21 cellular contexts compared by ENCODE assay signal in the genomic region with DNA sequence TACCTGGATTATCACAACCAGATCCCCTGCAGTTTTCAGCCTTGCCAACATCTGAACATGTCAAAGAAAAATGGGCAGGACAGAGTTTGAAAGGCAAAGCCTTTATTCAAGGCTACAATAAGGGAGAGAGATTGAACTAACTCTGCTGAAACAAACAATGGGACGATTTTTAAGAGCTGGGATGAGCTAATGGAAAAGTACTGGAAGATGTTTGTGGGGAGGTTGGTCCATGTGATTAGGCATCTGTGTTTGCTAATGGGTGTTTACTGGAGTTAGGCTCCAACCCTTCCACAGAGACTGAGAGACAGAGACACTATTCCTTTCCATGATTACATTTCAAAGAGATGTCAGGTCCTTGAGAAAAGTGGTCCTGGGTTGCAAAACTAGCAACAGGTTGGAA. TPM values are rescaled to one million over a fixed set of nuclear protein-coding genes. Genes with fewer than 3 reads are reported as not detected.
A peak's percentile ranks its signal among the peaks of the same experiment; 100 is the strongest.
DNase-seq lines count a peak whose midpoint lies in the region; ATAC-seq, FAIRE-seq and TF ChIP-seq lines count a peak whose summit lies in the region.
"Had no signal": no experiment of that assay in that cellular context is flagged by ENCODE, and none has a peak within 500 bp of the region (broad histone marks: within the 10 kb centered on the region; RNA-seq: fewer than 3 reads in every experiment).

No MANE protein-coding gene starts in this region.

- H3K9ac ChIP-seq in H1 (replicated peaks in 1 of 4; ENCODE audit: extremely low read depth in 1 of 4, low read depth in 3 of 4, low read length in 3 of 4): no peak overlapping the region
- H3K9ac ChIP-seq: BLaER1 treated with 17β-estradiol and CSF1 and Interleukin-3, amounts not matched to agents 10 nM and 100 nM had no signal

- no peaks in the 10 kb centered on the region for H3K79me2 ChIP-seq in H1 (ENCODE audit: control insufficient read depth in 1 of 2, insufficient read depth in 2 of 2, low read length in 2 of 2)

- no peak for TF ChIP-seq RAD21 in H1 (IDR thresholded peaks at IDR 0.05 in 1 of 2, conservative IDR thresholded peaks at IDR 0.05 in 1 of 2; ENCODE audit: low read depth in 2 of 2, low read length in 2 of 2)

- CTCF ChIA-PET in H1 (lab: Charles Lee; ENCODE audit: partially characterized antibody): no interaction called here

- no peak for TF ChIP-seq CTCF in LNCaP clone FGC (IDR thresholded peaks at IDR 0.05; ENCODE audit: control insufficient read depth, extremely low read depth, insufficient read depth)
- TF ChIP-seq CTCF in H1 (IDR thresholded peaks at IDR 0.05; ENCODE audit: control extremely low read depth in 1 of 3, insufficient read depth in 1 of 3, low read depth in 1 of 3, low read length in 3 of 3): no peak

- H2BK15ac ChIP-seq in H1 (ENCODE audit: low read length): no peak overlapping the region

- no peak overlapping the region for H2AK5ac ChIP-seq in H1 (ENCODE audit: low read depth, low read length)

- no peak overlapping the region for H3K4ac ChIP-seq in H1 (replicated peaks; ENCODE audit: insufficient read length, low read depth, low read length)

- no peak overlapping the region for H2BK120ac ChIP-seq in H1 (replicated peaks; ENCODE audit: low read depth, low read length)

- TF ChIP-seq EP300 in H1 (IDR thresholded peaks at IDR 0.05; ENCODE audit: borderline replicate concordance in 1 of 2, low read depth in 2 of 2, low read length in 2 of 2): no peak

- no peaks in the 10 kb centered on the region for H3K36me3 ChIP-seq in H1 (ENCODE audit: control insufficient read depth in 2 of 4, insufficient read depth in 4 of 4, low read length in 3 of 4)
- H3K36me3 ChIP-seq: BLaER1 treated with 17β-estradiol and CSF1 and Interleukin-3, amounts not matched to agents 10 nM and 100 nM; Peyer's patch; SJSA1 had no signal

- H3K79me1 ChIP-seq in H1 (ENCODE audit: low read depth, low read length): no peaks in the 10 kb centered on the region

- no peak overlapping the region for H3K18ac ChIP-seq in H1 (ENCODE audit: extremely low read depth, low read length)

- no peak overlapping the region for H4K8ac ChIP-seq in H1 (ENCODE audit: extremely low read depth, insufficient read depth, low read length)

- H2BK20ac ChIP-seq in H1 (ENCODE audit: low read length): peak overlapping the region; percentile 82; the same call in 1 of the 2 replicates

- H3K4me3 ChIP-seq in LNCaP clone FGC (ENCODE audit: low read depth, low read length) (no peak overlapping the region), H1 (ENCODE audit: extremely low read depth in 1 of 4, insufficient read depth in 2 of 4, low read depth in 3 of 4, low read length in 4 of 4) (no peak overlapping the region)
- H3K4me3 ChIP-seq: BLaER1 treated with 17β-estradiol and CSF1 and Interleukin-3, amounts not matched to agents 10 nM and 100 nM; Peyer's patch; SJSA1 had no signal

- no peak overlapping the region for H3K23ac ChIP-seq in H1 (ENCODE audit: insufficient read length)

- H2BK12ac ChIP-seq in H1 (ENCODE audit: low read depth, low read length): peak overlapping the region; percentile 50; the same call in 1 of the 2 replicates

- no peak overlapping the region for H3K14ac ChIP-seq in H1 (ENCODE audit: insufficient read length)

- peaks cover 2 to 11% (median 7%) of the 10 kb centered on the region in 4 experiments; a peak in 6 of 7 replicates for H3K4me1 ChIP-seq in H1 (replicated peaks in 1 of 4; ENCODE audit: control insufficient read depth in 3 of 4, insufficient read depth in 4 of 4, low read length in 3 of 4)
- H3K4me1 ChIP-seq: Peyer's patch, SJSA1 had no signal

- H2AFZ ChIP-seq in H1 (ENCODE audit: low read length): no peak overlapping the region; the same call in 1 of the 2 replicates

- H3K23me2 ChIP-seq in H1 (ENCODE audit: low read depth, low read length): no peaks in the 10 kb centered on the region

- ATAC-seq in HG03280 (IDR thresholded peaks at IDR 0.05; ENCODE audit: unreplicated experiment) (no peak), HG03378 (IDR thresholded peaks at IDR 0.05; ENCODE audit: unreplicated experiment) (no peak), HG02884 (IDR thresholded peaks at IDR 0.05; ENCODE audit: unreplicated experiment) (no peak)
- ATAC-seq: CD8-positive, alpha-beta T cell had no signal

- H3K4me2 ChIP-seq in H1 (ENCODE audit: insufficient read depth in 1 of 2, low read depth in 2 of 2, low read length in 2 of 2): no peak overlapping the region

- H4K5ac ChIP-seq in H1 (ENCODE audit: insufficient read length, low read depth, low read length): no peak overlapping the region

- H3K27ac ChIP-seq in H1 (ENCODE audit: low read depth, low read length) (no peak overlapping the region), layer of hippocampus (ENCODE audit: low read depth, low read length) (peak overlapping the region; percentile 92)
- H3K27ac ChIP-seq: Peyer's patch, SJSA1 had no signal

- WGBS in H1 (ENCODE audit: extremely low coverage in 1 of 2, insufficient coverage in 1 of 2, insufficient read length in 1 of 2, insufficient replicate concordance in 2 of 2, low coverage in 1 of 2, low lambda C conversion rate in 2 of 2, missing lambda C conversion rate in 1 of 2), 2 experiments: 86% methylated on average over 1 of the region's 1 CpG; no CpG with 5 or more reads in 1 of the 2 experiments

- no peak overlapping the region for H4K91ac ChIP-seq in H1 (replicated peaks; ENCODE audit: insufficient read length, low read length)

- H4K20me1 ChIP-seq in H1 (replicated peaks in 1 of 2; ENCODE audit: control insufficient read depth in 1 of 2, insufficient read depth in 2 of 2, low read length in 2 of 2): no peaks in the 10 kb centered on the region
- H4K20me1 ChIP-seq: BLaER1 treated with 17β-estradiol and CSF1 and Interleukin-3, amounts not matched to agents 10 nM and 100 nM had no signal

- DNase-seq in LNCaP clone FGC (ENCODE audit: low read depth) (peak; percentile 8), H1 (ENCODE audit: low read depth in 1 of 2, low spot score in 2 of 2) (no peak), pons (ENCODE audit: low spot score) (peak; percentile 98)
- DNase-seq in activated CD4-positive, alpha-beta T cell treated with anti-CD3 and anti-CD28 coated beads for 4 hours: no peak
- DNase-seq: Calu3; CD8-positive, alpha-beta T cell; KG1; NCI-H1417; NCI-H187; NCI-H2171; NCI-H446; Peyer's patch had no signal

- H3K27me3 ChIP-seq in H1 (replicated peaks in 1 of 4; ENCODE audit: control insufficient read depth in 3 of 4, extremely low read depth in 1 of 4, insufficient read depth in 3 of 4, low read length in 3 of 4) (no peaks in the 10 kb centered on the region), layer of hippocampus (ENCODE audit: control insufficient read depth, insufficient read depth, low read length) (no peaks in the 10 kb centered on the region)
- H3K27me3 ChIP-seq: BLaER1 treated with 17β-estradiol and CSF1 and Interleukin-3, amounts not matched to agents 10 nM and 100 nM; Peyer's patch; SJSA1 had no signal

- no peak overlapping the region for H3K56ac ChIP-seq in H1 (replicated peaks; ENCODE audit: insufficient read length, low read depth, low read length)

- FAIRE-seq in H1 (lab: Jason Lieb, UNC): no peak
- FAIRE-seq: GM12892, GM18507, H54 had no signal

- no peak overlapping the region for H2BK5ac ChIP-seq in H1 (ENCODE audit: low read depth, low read length)

- H3K9me3 ChIP-seq in H1 (ENCODE audit: insufficient read depth in 2 of 2, low read depth in 1 of 2, low read length in 1 of 2): no peaks in the 10 kb centered on the region
- H3K9me3 ChIP-seq: BLaER1 treated with 17β-estradiol and CSF1 and Interleukin-3, amounts not matched to agents 10 nM and 100 nM; Peyer's patch; SJSA1 had no signal

- POLR2A ChIA-PET in H1 (lab: Charles Lee; ENCODE audit: partially characterized antibody): no interaction called here

- no peak for TF ChIP-seq POLR2A in H1 (IDR thresholded peaks at IDR 0.05; ENCODE audit: control extremely low read depth in 1 of 2, low read depth in 2 of 2, low read length in 2 of 2)

TF ChIP-seq in H1, 55 proteins besides CTCF, POLR2A, EP300 and RAD21:
- no peak for TF ChIP-seq SP4 (IDR thresholded peaks at IDR 0.05; ENCODE audit: low read length)

RNA-seq across cellular contexts. Expression of a gene that starts 35.0 kb away (rescaled TPM):
- total RNA-seq in H1 (2021; fragmentation: NEBNext Ultra II Directional; extraction: Animal tissue kit (Norgen Biotek cat#: 25700)): 216 and 219 TPM in 2 replicates
- polyA plus RNA-seq in H1 (2011; rRNA removed): 56.3 and 78.4 TPM in 2 replicates
- polyA plus RNA-seq in H1 (2011; cell fraction: cytosol; rRNA removed): 125 TPM
- 96.5 TPM for polyA plus RNA-seq in H1 (2011; cell fraction: nucleus; rRNA removed)
- polyA plus RNA-seq in H1 (2012, experiment 1 of 2): 163 to 277 TPM (median 180 TPM) in 4 replicates
- 12.1 TPM for polyA plus RNA-seq in H1 (2012, experiment 2 of 2)
- 209 TPM for polyA plus RNA-seq in H1 (2013, experiment 1 of 2)
- 210 TPM for polyA plus RNA-seq in H1 (2013, experiment 2 of 2)
- polyA minus RNA-seq in H1 (2011; rRNA and poly(A)+ RNA removed): 108 and 137 TPM in 2 replicates
- 50.3 TPM for polyA minus RNA-seq in H1 (2011; cell fraction: cytosol; rRNA and poly(A)+ RNA removed)
- 39.2 TPM for polyA minus RNA-seq in H1 (2011; cell fraction: nucleus; rRNA and poly(A)+ RNA removed)

Comparison
In these comparisons a context has a peak if more than half of its experiments do, and no peak if none do; other contexts are left out.
1. DNase-seq: peak in LNCaP clone FGC (single experiment) and pons (single experiment); none in H1 (0 of 2) and activated CD4-positive, alpha-beta T cell treated with anti-CD3 and anti-CD28 coated beads for 4 hours (0 of 2).